ENCODE assay signal across 7 cellular contexts in genomic region chr11:132941024-132941646, GRCh38.
DNase-seq lines count a peak whose midpoint lies in the region; ATAC-seq and TF ChIP-seq lines count a peak whose summit lies in the region.

No MANE protein-coding gene starts in this region.

- CTCF ChIA-PET in HEK293T (lab: Yijun Ruan, JAX): interaction anchor here (0.6 to 1.4 kb wide), 5 partner anchors 16 to 1073 kb away, joined by 3 to 5 read pairs (median 3); no protein-coding TSS in a partner anchor

- ATAC-seq in left lobe of liver: peak; percentile 71
- ATAC-seq in GM21381 (IDR thresholded peaks at IDR 0.05; ENCODE audit: unreplicated experiment): no peak

- DNase-seq in GM03348 (ENCODE audit: low spot score): peak; percentile 57
- peak; percentile 5 for DNase-seq in amniotic stem cell (lab: John Stamatoyannopoulos, UW)
- DNase-seq in left lobe of liver (ENCODE audit: low spot score): no peak
- DNase-seq in activated gamma-delta T cell (lab: John Stamatoyannopoulos, UW): no peak
- no peak for DNase-seq in HEK293T (ENCODE audit: extremely low spot score)

- TF ChIP-seq CTCF in LNCAP (IDR thresholded peaks at IDR 0.05): peak; percentile 88

- POLR2A ChIA-PET in HEK293T (lab: Yijun Ruan, JAX): no interaction called here

TF ChIP-seq in HEK293T, 16 proteins besides CTCF, POLR2A, EP300 and RAD21:
- no peak for TF ChIP-seq SP1 (IDR thresholded peaks at IDR 0.05)
- no peak for TF ChIP-seq FOXA1 (IDR thresholded peaks at IDR 0.05)
- no peak for TF ChIP-seq PKNOX1 (IDR thresholded peaks at IDR 0.05)
- TF ChIP-seq ARNT (IDR thresholded peaks at IDR 0.05): no peak
- no peak for TF ChIP-seq BHLHE40 (IDR thresholded peaks at IDR 0.05; ENCODE audit: borderline replicate concordance)
- no peak for TF ChIP-seq SUZ12 (IDR thresholded peaks at IDR 0.05)
- no peak for TF ChIP-seq LEF1 (IDR thresholded peaks at IDR 0.05; ENCODE audit: borderline replicate concordance)
- TF ChIP-seq HDGF (IDR thresholded peaks at IDR 0.05; ENCODE audit: borderline replicate concordance): no peak
- no peak for TF ChIP-seq FOXK2 (IDR thresholded peaks at IDR 0.05)
- no peak for TF ChIP-seq ZNF384 (IDR thresholded peaks at IDR 0.05)
- TF ChIP-seq CTBP1 (IDR thresholded peaks at IDR 0.05; ENCODE audit: borderline replicate concordance): no peak
- no peak for TF ChIP-seq ELF4 (IDR thresholded peaks at IDR 0.05)
- TF ChIP-seq FOXM1 (IDR thresholded peaks at IDR 0.05; ENCODE audit: borderline replicate concordance): no peak
- no peak for TF ChIP-seq NFRKB (IDR thresholded peaks at IDR 0.05)
- TF ChIP-seq TARDBP (IDR thresholded peaks at IDR 0.05): no peak
- no peak for TF ChIP-seq L3MBTL2 (conservative IDR thresholded peaks at IDR 0.05)

Comparison
In these comparisons a context has a peak if more than half of its experiments do, and no peak if none do; other contexts are left out.
1. DNase-seq: peak in GM03348 (single experiment) and amniotic stem cell (single experiment); none in left lobe of liver (single experiment), activated gamma-delta T cell (single experiment) and HEK293T (single experiment).